9 cellular contexts compared by ENCODE assay signal in the genomic region with DNA sequence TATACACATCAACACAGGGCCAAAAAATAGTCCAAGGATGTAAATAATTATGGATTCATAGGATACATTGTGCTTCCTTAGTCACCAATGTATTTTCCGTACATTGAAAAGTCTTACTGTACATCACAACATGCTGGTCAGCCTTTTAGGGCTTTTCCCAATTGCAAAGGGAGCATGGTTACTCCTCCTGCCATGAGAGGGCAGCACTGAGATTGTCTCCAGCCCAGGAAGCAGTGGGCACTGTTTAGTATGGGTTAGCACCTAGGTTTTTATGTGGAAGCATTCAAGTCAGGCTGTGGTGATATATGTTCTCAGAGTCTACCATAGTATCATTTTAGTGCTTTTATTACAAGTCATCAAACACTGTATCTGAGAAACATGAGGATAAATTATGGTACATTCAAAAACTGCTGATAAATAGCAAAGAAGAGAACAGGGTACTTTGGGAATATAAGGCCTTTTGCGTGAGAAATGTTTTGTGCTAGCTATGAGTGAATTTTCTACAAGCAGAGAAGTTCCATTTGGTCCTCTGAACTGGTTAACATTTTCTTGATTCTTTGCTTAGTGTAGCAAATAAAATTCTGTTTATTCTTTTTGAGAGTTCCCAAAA. TPM values are rescaled to one million over a fixed set of nuclear protein-coding genes. Genes with fewer than 3 reads are reported as not detected.
A peak's percentile ranks its signal among the peaks of the same experiment; 100 is the strongest.
DNase-seq lines count a peak whose midpoint lies in the region; ATAC-seq and TF ChIP-seq lines count a peak whose summit lies in the region.
"Had no signal": no experiment of that assay in that cellular context is flagged by ENCODE, and none has a peak within 500 bp of the region (broad histone marks: within the 10 kb centered on the region; RNA-seq: fewer than 3 reads in every experiment).

No MANE protein-coding gene starts in this region.

- DNase-seq in NCI-H2227 (lab: John Stamatoyannopoulos, UW; ENCODE audit: unreplicated experiment) (peak; percentile 11), NCI-H2227 treated with DMSO at 0.1 percent for 48 hours (lab: John Stamatoyannopoulos, UW) (no peak), NOMO-1 (lab: John Stamatoyannopoulos, UW; ENCODE audit: unreplicated experiment in 2 of 2) (peak; percentile 27 to 59), astrocyte of the cerebellum (ENCODE audit: low read depth) (peak; percentile 41), kidney epithelial cell (ENCODE audit: low read depth) (peak; percentile 2), stomach (no peak)

- no peak for TF ChIP-seq POLR2A in stomach (IDR thresholded peaks at IDR 0.05)

- intact Hi-C loops in stomach (cut with DNase I; ENCODE audit: low total_unique reads) = no loop called here

- in situ Hi-C loops in astrocyte of the cerebellum (cut with HindIII; ENCODE audit: low sequenced_read_pairs) = no loop called here

- H3K27ac ChIP-seq in stomach = no peak overlapping the region

- WGBS in stomach, 5 donors = 79 to 87% (median 83%) methylated on average over 2 of the region's 2 CpGs

- ATAC-seq in GM21381 (IDR thresholded peaks at IDR 0.05; ENCODE audit: unreplicated experiment) (peak; percentile 92), HG03520 (IDR thresholded peaks at IDR 0.05; ENCODE audit: unreplicated experiment) (peak; percentile 95)

- TF ChIP-seq CTCF in astrocyte of the cerebellum (IDR thresholded peaks at IDR 0.05; ENCODE audit: low read depth, low read length, missing control alignments) = peak; percentile 88
- peak; percentile 86 for TF ChIP-seq CTCF in kidney epithelial cell (IDR thresholded peaks at IDR 0.05; ENCODE audit: insufficient read depth, low read length, poor library complexity, severe bottlenecking)
- TF ChIP-seq CTCF in stomach (IDR thresholded peaks at IDR 0.05) = peak in 4 of 7 experiments; percentile 20 to 39 (median 34)

- H3K27me3 ChIP-seq in kidney epithelial cell (ENCODE audit: control insufficient read depth, insufficient read depth, low read length) (no peaks in the 10 kb centered on the region), stomach (no peaks in the 10 kb centered on the region)

- no peaks in the 10 kb centered on the region for H3K9me3 ChIP-seq in stomach

- no peak for TF ChIP-seq EP300 in stomach (IDR thresholded peaks at IDR 0.05)

- H3K36me3 ChIP-seq in kidney epithelial cell (ENCODE audit: control insufficient read depth, insufficient read depth, low read length) (no peaks in the 10 kb centered on the region), stomach (no peaks in the 10 kb centered on the region)

- no peaks in the 10 kb centered on the region for H3K4me1 ChIP-seq in stomach

- H3K4me3 ChIP-seq in astrocyte of the cerebellum (ENCODE audit: low read depth, low read length) (no peak overlapping the region), kidney epithelial cell (ENCODE audit: low read depth, low read length) (no peak overlapping the region), stomach (no peak overlapping the region)

RNA-seq across cellular contexts. Expression of gene ST6GALNAC5, which starts 34.0 kb away (rescaled TPM):
- total RNA-seq in kidney epithelial cell (9.4 and 10.8 TPM in 2 replicates), stomach (10 to 100 TPM in 2 of 5 donors, 1 to 10 TPM in 2, not detected in 1; 2.5 to 22.0 (median 12.2) TPM)
- polyA plus RNA-seq in stomach = 1 to 10 TPM; 1.3 to 2.9 (median 1.8) TPM
- total RNA-seq: CD8-positive, alpha-beta memory T cell had no signal
- polyA plus RNA-seq: CD8-positive, alpha-beta memory T cell had no signal

Comparison
In these comparisons a context has a peak if more than half of its experiments do, and no peak if none do; other contexts are left out.
1. DNase-seq: peak in NCI-H2227 (single experiment), NOMO-1 (2 of 2), astrocyte of the cerebellum (single experiment) and kidney epithelial cell (single experiment); none in NCI-H2227 treated with DMSO at 0.1 percent for 48 hours (single experiment) and stomach (single experiment).
2. CTCF ChIP-seq: peak in every context shown above with its lines; median percentile 88 in astrocyte of the cerebellum; 86 in kidney epithelial cell; 34 in stomach.